Comparison of ENCODE assay signal across 18 cellular contexts in genomic region chr16:24509536-24509935, GRCh38. TPM values are rescaled to one million over a fixed set of nuclear protein-coding genes. Genes with fewer than 3 reads are reported as not detected.
DNase-seq lines count a peak whose midpoint lies in the region; ATAC-seq and TF ChIP-seq lines count a peak whose summit lies in the region.
"Had no signal": no experiment of that assay in that cellular context is flagged by ENCODE, and none has a peak within 500 bp of the region (broad histone marks: within the 10 kb centered on the region; RNA-seq: fewer than 3 reads in every experiment).

No MANE protein-coding gene starts in this region.

- H3K27ac Mint-ChIP-seq in activated T-helper 17 cell treated with anti-CD3 and anti-CD28 coated beads, Interleukin-2, amount 50 U/mL, for 72 hours = no peak overlapping the region
- H3K27ac Mint-ChIP-seq: B cell; CD8-positive, alpha-beta T cell; IgD-negative memory B cell had no signal

- no peak overlapping the region for H2AFZ ChIP-seq in osteoblast (ENCODE audit: low read length)

- no peak overlapping the region for H3K27ac ChIP-seq in osteoblast (ENCODE audit: low read depth, low read length)
- H3K27ac ChIP-seq in thoracic aorta = peak overlapping the region; percentile 57 to 72
- H3K27ac ChIP-seq: 22Rv1; BLaER1 treated with 17β-estradiol and CSF1 and Interleukin-3, amounts not matched to agents 10 nM and 100 nM had no signal

- peaks cover 3% of the 10 kb centered on the region for H3K4me1 ChIP-seq in osteoblast (ENCODE audit: insufficient read depth, low read length)
- peaks cover 5 to 10% of the 10 kb centered on the region in 2 donors for H3K4me1 ChIP-seq in thoracic aorta (ENCODE audit: control insufficient read depth in 1 of 2, low read depth in 2 of 2)
- H3K4me1 ChIP-seq: HAP-1 had no signal

- H3K4me1 Mint-ChIP-seq in activated T-helper 17 cell treated with anti-CD3 and anti-CD28 coated beads, Interleukin-2, amount 50 U/mL, for 72 hours = no peaks in the 10 kb centered on the region
- H3K4me1 Mint-ChIP-seq: B cell, IgD-negative memory B cell had no signal

- no peaks in the 10 kb centered on the region for H3K36me3 ChIP-seq in osteoblast (ENCODE audit: insufficient read depth, low read length)
- no peaks in the 10 kb centered on the region for H3K36me3 ChIP-seq in thoracic aorta
- H3K36me3 ChIP-seq: BLaER1 treated with 17β-estradiol and CSF1 and Interleukin-3, amounts not matched to agents 10 nM and 100 nM; HAP-1 had no signal

- H3K9me3 Mint-ChIP-seq in activated T-helper 17 cell treated with anti-CD3 and anti-CD28 coated beads, Interleukin-2, amount 50 U/mL, for 72 hours = no peaks in the 10 kb centered on the region
- H3K9me3 Mint-ChIP-seq: CD8-positive, alpha-beta T cell; IgD-negative memory B cell had no signal

- H4K20me1 ChIP-seq in osteoblast (ENCODE audit: insufficient read depth, low read length) = no peaks in the 10 kb centered on the region
- H4K20me1 ChIP-seq: BLaER1 treated with 17β-estradiol and CSF1 and Interleukin-3, amounts not matched to agents 10 nM and 100 nM had no signal

- DNase-seq in activated CD4-positive, alpha-beta T cell treated with anti-CD3 and anti-CD28 coated beads for 48 hours = peak; percentile 7
- no peak for DNase-seq in activated CD4-positive, alpha-beta T cell treated with anti-CD3 and anti-CD28 coated beads, Interleukin-2, amount 50 U/mL, for 1 hour
- DNase-seq in osteoblast (ENCODE audit: insufficient read length, low spot score, missing footprints) (peak; percentile 37), thoracic aorta (ENCODE audit: low spot score) (no peak), GM03348 (ENCODE audit: low spot score) (no peak), NOMO-1 treated with dmso at 0.1 percent for 144 hours (lab: John Stamatoyannopoulos, UW; ENCODE audit: unreplicated experiment) (no peak), NCI-H1105 (lab: John Stamatoyannopoulos, UW) (no peak)
- DNase-seq: Calu3; CD8-positive, alpha-beta T cell; DMS79 treated with DMSO at 0.1 percent for 48 hours; GF-D8 had no signal

- H3K9me3 ChIP-seq in osteoblast (ENCODE audit: low read depth, low read length) (no peaks in the 10 kb centered on the region), thoracic aorta (no peaks in the 10 kb centered on the region)
- H3K9me3 ChIP-seq: BLaER1 treated with 17β-estradiol and CSF1 and Interleukin-3, amounts not matched to agents 10 nM and 100 nM; HAP-1 had no signal

- no peak overlapping the region for H3K4me2 ChIP-seq in osteoblast (ENCODE audit: insufficient read depth, low read length)
- H3K4me2 ChIP-seq: BLaER1 treated with 17β-estradiol and CSF1 and Interleukin-3, amounts not matched to agents 10 nM and 100 nM had no signal

- H3K27me3 Mint-ChIP-seq in activated T-helper 17 cell treated with anti-CD3 and anti-CD28 coated beads, Interleukin-2, amount 50 U/mL, for 72 hours = peaks cover 6% of the 10 kb centered on the region

- no peaks in the 10 kb centered on the region for H3K79me2 ChIP-seq in osteoblast (ENCODE audit: insufficient read depth, low read length)

- H3K4me3 Mint-ChIP-seq in activated T-helper 17 cell treated with anti-CD3 and anti-CD28 coated beads, Interleukin-2, amount 50 U/mL, for 72 hours = no peak overlapping the region
- H3K4me3 Mint-ChIP-seq: B cell; CD8-positive, alpha-beta T cell; IgD-negative memory B cell had no signal

- peak; percentile 18 for ATAC-seq in activated T-helper 17 cell treated with anti-CD3 and anti-CD28 coated beads, Interleukin-2, amount 50 U/mL, for 72 hours (replicated peaks)
- ATAC-seq in thoracic aorta (ENCODE audit: insufficient number of reproducible peaks, low FRiP score, low read depth) = no peak
- ATAC-seq: CD8-positive, alpha-beta T cell; GM12878 had no signal

- H3K4me3 ChIP-seq in osteoblast (ENCODE audit: insufficient read depth, low read length) = no peak overlapping the region
- no peak overlapping the region for H3K4me3 ChIP-seq in thoracic aorta
- H3K4me3 ChIP-seq: BLaER1 treated with 17β-estradiol and CSF1 and Interleukin-3, amounts not matched to agents 10 nM and 100 nM; GM12878; HAP-1 had no signal

- peaks cover 3% of the 10 kb centered on the region for H3K27me3 ChIP-seq in osteoblast (ENCODE audit: insufficient read depth, low read length)
- H3K27me3 ChIP-seq in thoracic aorta (replicated peaks; ENCODE audit: insufficient read depth) = no peaks in the 10 kb centered on the region
- H3K27me3 ChIP-seq: BLaER1 treated with 17β-estradiol and CSF1 and Interleukin-3, amounts not matched to agents 10 nM and 100 nM had no signal

- TF ChIP-seq CTCF in osteoblast (IDR thresholded peaks at IDR 0.05; ENCODE audit: extremely low read depth, low read depth, low read length) (no peak), thoracic aorta (IDR thresholded peaks at IDR 0.05) (no peak)

- H3K36me3 Mint-ChIP-seq in activated T-helper 17 cell treated with anti-CD3 and anti-CD28 coated beads, Interleukin-2, amount 50 U/mL, for 72 hours (ENCODE audit: low read depth) = no peaks in the 10 kb centered on the region
- H3K36me3 Mint-ChIP-seq: CD8-positive, alpha-beta T cell; IgD-negative memory B cell had no signal

RNA-seq across cellular contexts. Expression of gene RBBP6, which starts 29.8 kb away (rescaled TPM):
- total RNA-seq in activated T-helper 17 cell treated with anti-CD3 and anti-CD28 coated beads, Interleukin-2, amount 50 U/mL, for 72 hours = 10 to 100 TPM; 51.6 to 88.8 TPM
- total RNA-seq in osteoblast (26.5 and 31.5 TPM in 2 replicates), thoracic aorta (100 to 1,000 TPM in 1 of 2 donors, 10 to 100 TPM in 1; 42.2 to 104 TPM)

Comparison
In these comparisons a context has a peak if more than half of its experiments do, and no peak if none do; other contexts are left out.
1. DNase-seq: peak in activated CD4-positive, alpha-beta T cell treated with anti-CD3 and anti-CD28 coated beads for 48 hours (single experiment) and osteoblast (single experiment); none in activated CD4-positive, alpha-beta T cell treated with anti-CD3 and anti-CD28 coated beads, Interleukin-2, amount 50 U/mL, for 1 hour (single experiment), thoracic aorta (single experiment), GM03348 (single experiment), NOMO-1 treated with dmso at 0.1 percent for 144 hours (single experiment) and NCI-H1105 (single experiment).